In genomic region chr16:87388818-87389134, GRCh38 we compare ENCODE assay signal across 1 cellular context.
TF ChIP-seq lines count a peak whose summit lies in the region.

No MANE protein-coding gene starts in this region.

TF ChIP-seq in HepG2, 621 proteins besides CTCF, POLR2A, EP300 and RAD21 (continued from another document):
- TF ChIP-seq ZNF761 (CRISPR knock-in tag; conservative IDR thresholded peaks at IDR 0.05) (no peak), ZNF598 (CRISPR knock-in tag; IDR thresholded peaks at IDR 0.05; ENCODE audit: borderline replicate concordance) (no peak), ZSCAN12 (CRISPR knock-in tag; IDR thresholded peaks at IDR 0.05) (no peak), ZNF790 (CRISPR knock-in tag; IDR thresholded peaks at IDR 0.05; ENCODE audit: borderline replicate concordance) (no peak), ATF2 (CRISPR knock-in tag; IDR thresholded peaks at IDR 0.05) (no peak), HDAC1 (CRISPR knock-in tag; IDR thresholded peaks at IDR 0.05) (no peak)
